12 cellular contexts compared by ENCODE assay signal in genomic region chr2:8116661-8117060, GRCh38.
A peak's percentile ranks its signal among the peaks of the same experiment; 100 is the strongest.
DNase-seq lines count a peak whose midpoint lies in the region; ATAC-seq and TF ChIP-seq lines count a peak whose summit lies in the region.
"Had no signal": no experiment of that assay in that cellular context is flagged by ENCODE, and none has a peak within 500 bp of the region (broad histone marks: within the 10 kb centered on the region; RNA-seq: fewer than 3 reads in every experiment).

No MANE protein-coding gene starts in this region.

- no peaks in the 10 kb centered on the region for H3K36me3 ChIP-seq in left lung

- no peak overlapping the region for H3K4me3 ChIP-seq in left lung

- no peak for DNase-seq in left lung
- no peak for DNase-seq in NCI-H69 (lab: John Stamatoyannopoulos, UW)
- no peak for DNase-seq in amygdala (lab: John Stamatoyannopoulos, UW)
- no peak for DNase-seq in dermis blood vessel endothelial cell
- DNase-seq in NCI-H524 treated with DMSO at 0.1 percent for 48 hours (lab: John Stamatoyannopoulos, UW), result no peak
- DNase-seq: activated naive CD4-positive, alpha-beta T cell treated with Interleukin-2 at 50 U/mL for 16 hours; DMS153; endodermal cell; nucleus accumbens had no signal

- intact Hi-C loops in left lung (cut with DNase I), result no loop called here

- ATAC-seq in GM18520 (IDR thresholded peaks at IDR 0.05; ENCODE audit: unreplicated experiment) (peak; percentile 63), GM21737 (IDR thresholded peaks at IDR 0.05; ENCODE audit: unreplicated experiment) (peak; percentile 94), HG03378 (IDR thresholded peaks at IDR 0.05; ENCODE audit: unreplicated experiment) (peak; percentile 97), left lung (peak; percentile 15)

- no peaks in the 10 kb centered on the region for H3K9me3 ChIP-seq in left lung

- peaks cover 0 to 6% of the 10 kb centered on the region in 2 donors for H3K4me1 ChIP-seq in left lung

- TF ChIP-seq CTCF in left lung (IDR thresholded peaks at IDR 0.05), result no peak

- H3K27me3 ChIP-seq in left lung, result no peaks in the 10 kb centered on the region

- H3K27ac ChIP-seq in left lung, result no peak overlapping the region

Comparison
In these comparisons a context has a peak if more than half of its experiments do, and no peak if none do; other contexts are left out.
1. ATAC-seq: peak in every context shown above with its lines; median percentile 97 in HG03378; 94 in GM21737; 63 in GM18520; 15 in left lung.